ENCODE assay signal across 8 cellular contexts in the genomic region with DNA sequence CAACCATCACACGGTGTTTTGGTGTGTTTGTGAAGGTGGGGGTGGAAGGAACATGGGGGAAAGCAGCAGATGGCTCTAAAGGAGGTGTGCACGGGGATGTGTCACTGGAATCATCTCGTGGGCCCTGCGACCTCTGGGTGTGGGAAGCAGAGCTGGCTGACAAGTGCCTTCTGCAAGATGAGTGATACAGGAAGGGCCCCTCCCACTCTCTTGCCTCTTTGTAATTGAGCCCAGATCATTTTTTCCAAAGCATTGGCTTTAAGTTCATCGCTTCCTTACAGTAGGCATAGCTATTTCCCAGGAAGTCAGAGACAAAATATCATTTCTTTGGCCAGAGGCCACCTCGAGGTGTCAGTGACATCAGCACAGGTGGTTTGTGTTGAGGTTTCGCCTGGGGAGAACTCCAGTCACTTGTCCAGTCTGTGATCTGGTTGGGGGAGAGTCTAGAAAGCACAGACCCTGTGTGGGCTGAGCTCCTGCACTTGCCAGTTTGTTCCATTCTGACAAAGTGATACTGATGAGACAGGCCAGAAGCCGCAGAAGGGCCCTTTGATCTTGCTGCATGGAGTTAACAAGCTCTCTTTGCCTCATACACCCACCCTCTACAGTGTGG. TPM values are rescaled to one million over a fixed set of nuclear protein-coding genes. Genes with fewer than 3 reads are reported as not detected.
DNase-seq lines count a peak whose midpoint lies in the region; ATAC-seq and TF ChIP-seq lines count a peak whose summit lies in the region.
"Had no signal": no experiment of that assay in that cellular context is flagged by ENCODE, and none has a peak within 500 bp of the region (broad histone marks: within the 10 kb centered on the region; RNA-seq: fewer than 3 reads in every experiment).

No MANE protein-coding gene starts in this region.

- peaks cover 43 to 56% of the 10 kb centered on the region in 2 experiments for H3K36me3 ChIP-seq in SK-N-SH (replicated peaks in 1 of 2; ENCODE audit: control insufficient read depth in 1 of 2, insufficient read depth in 2 of 2, low read length in 1 of 2)
- peaks cover 16 to 76% (median 50%) of the 10 kb centered on the region in 3 donors for H3K36me3 ChIP-seq in tibial artery

- H3K9me3 ChIP-seq in SK-N-SH (no peaks in the 10 kb centered on the region), tibial artery (no peaks in the 10 kb centered on the region)

- no peak for TF ChIP-seq RAD21 in SK-N-SH (IDR thresholded peaks at IDR 0.05; ENCODE audit: low read length)

- no peak overlapping the region for H3K4me3 ChIP-seq in SK-N-SH (ENCODE audit: low read depth in 2 of 2, low read length in 1 of 2)
- H3K4me3 ChIP-seq in tibial artery: no peak overlapping the region

- peak overlapping the region; percentile 17; the same call in 1 of the 2 replicates for H3K9ac ChIP-seq in SK-N-SH

- H3K27ac ChIP-seq in SK-N-SH (ENCODE audit: low read depth in 2 of 2, low read length in 1 of 2) (peak overlapping the region in 1 of 2 experiments; percentile 73; a peak in 2 of 4 replicates), tibial artery (no peak overlapping the region)

- POLR2A ChIA-PET in SK-N-SH (lab: Yijun Ruan, JAX): interaction anchor here (0.6 to 0.7 kb wide), 2 partner anchors 9 to 17 kb away, joined by 3 to 4 read pairs; no protein-coding TSS in a partner anchor

- TF ChIP-seq CTCF in SK-N-SH (IDR thresholded peaks at IDR 0.05) (no peak), tibial artery (IDR thresholded peaks at IDR 0.05) (no peak)

- CTCF ChIA-PET in SK-N-SH (lab: Yijun Ruan, JAX): interaction anchor here (0.9 to 2.6 kb wide), 5 partner anchors 16 to 120 kb away, joined by 3 to 13 read pairs (median 3); no protein-coding TSS in a partner anchor

- peak overlapping the region; percentile 77 for H3K4me2 ChIP-seq in SK-N-SH

- WGBS in SK-N-SH (ENCODE audit: low lambda C conversion rate): 48% methylated on average over 8 of the region's 8 CpGs

- DNase-seq in SK-N-SH (no peak), lung microvascular endothelial cell (ENCODE audit: low read depth in 2 of 2) (peak; percentile 39 to 69), NCI-H748 (lab: John Stamatoyannopoulos, UW; ENCODE audit: unreplicated experiment) (no peak), tibial artery (no peak)
- DNase-seq in activated T-helper 9 cell treated with anti-CD3 and anti-CD28 coated beads, Interleukin-2, amount 50 U/mL, for 16 hours (ENCODE audit: low read depth): peak; percentile 58
- peak; percentile 76 for DNase-seq in stimulated activated naive CD8-positive, alpha-beta T cell treated with anti-CD3 and anti-CD28 coated beads, Interleukin-15, Interleukin-2, amounts not matched to agents 100 U/mL and 50 U/mL, for 24 hours
- DNase-seq: effector CD8-positive, alpha-beta T cell had no signal

- peaks cover 38% of the 10 kb centered on the region for H3F3A ChIP-seq in SK-N-SH (replicated peaks; ENCODE audit: insufficient read depth)

- ATAC-seq in stimulated activated naive CD8-positive, alpha-beta T cell treated with anti-CD3 and anti-CD28 coated beads, Interleukin-15, Interleukin-2, amounts not matched to agents 100 U/mL and 50 U/mL, for 24 hours: peak; percentile 97
- no peak for ATAC-seq in HG03439 (IDR thresholded peaks at IDR 0.05; ENCODE audit: unreplicated experiment)

- H4K20me1 ChIP-seq in SK-N-SH (ENCODE audit: insufficient read depth): peaks cover 11% of the 10 kb centered on the region; the same call in 1 of the 2 replicates

- H3K4me1 ChIP-seq in SK-N-SH (ENCODE audit: control insufficient read depth in 1 of 2, insufficient read depth in 2 of 2, low read depth in 1 of 2, low read length in 1 of 2) (peaks cover 2 to 21% of the 10 kb centered on the region in 2 experiments; a peak in 3 of 4 replicates), tibial artery (peaks cover 0 to 16% (median 4%) of the 10 kb centered on the region in 4 donors)

- H3K27me3 ChIP-seq in SK-N-SH (ENCODE audit: insufficient read depth) (no peaks in the 10 kb centered on the region), tibial artery (no peaks in the 10 kb centered on the region)

- intact Hi-C loops in tibial artery (cut with DNase I; ENCODE audit: low total_unique reads): no loop called here

- H3K9me2 ChIP-seq in SK-N-SH: no peaks in the 10 kb centered on the region

- no peaks in the 10 kb centered on the region for H3K79me2 ChIP-seq in SK-N-SH (ENCODE audit: insufficient read depth)

- no peak for TF ChIP-seq EP300 in SK-N-SH (IDR thresholded peaks at IDR 0.05; ENCODE audit: borderline replicate concordance in 1 of 2, low read depth in 1 of 2, low read length in 1 of 2)

- no peak overlapping the region for H2AFZ ChIP-seq in SK-N-SH (ENCODE audit: low read depth)

TF ChIP-seq in SK-N-SH, 30 proteins besides CTCF, POLR2A, EP300 and RAD21:
- TF ChIP-seq NFIC (IDR thresholded peaks at IDR 0.05; ENCODE audit: borderline replicate concordance): peak; percentile 5; the same call in 1 of the 2 replicates
- TF ChIP-seq EZH2phosphoT487 (IDR thresholded peaks at IDR 0.05; ENCODE audit: borderline replicate concordance, low read depth): no peak
- peak; percentile 22; the same call in 1 of the 2 replicates for TF ChIP-seq FOSL2 (IDR thresholded peaks at IDR 0.05; ENCODE audit: borderline replicate concordance, low read depth)
- peak; percentile 25; the same call in 1 of the 2 replicates for TF ChIP-seq PBX3 (IDR thresholded peaks at IDR 0.05)
- no peak for TF ChIP-seq TEAD4 (IDR thresholded peaks at IDR 0.05; ENCODE audit: borderline replicate concordance, insufficient read depth)
- no peak for TF ChIP-seq TAF1 (IDR thresholded peaks at IDR 0.05; ENCODE audit: borderline replicate concordance, low read depth, low read length)
- no peak for TF ChIP-seq NRF1 (IDR thresholded peaks at IDR 0.05; ENCODE audit: low read depth, low read length)
- no peak for TF ChIP-seq IRF3 (IDR thresholded peaks at IDR 0.05; ENCODE audit: low read depth, low read length)
- TF ChIP-seq GABPA (IDR thresholded peaks at IDR 0.05; ENCODE audit: low read depth): no peak
- TF ChIP-seq ZBTB33 (IDR thresholded peaks at IDR 0.05; ENCODE audit: borderline replicate concordance, low read depth): no peak
- TF ChIP-seq, protein P1, sequence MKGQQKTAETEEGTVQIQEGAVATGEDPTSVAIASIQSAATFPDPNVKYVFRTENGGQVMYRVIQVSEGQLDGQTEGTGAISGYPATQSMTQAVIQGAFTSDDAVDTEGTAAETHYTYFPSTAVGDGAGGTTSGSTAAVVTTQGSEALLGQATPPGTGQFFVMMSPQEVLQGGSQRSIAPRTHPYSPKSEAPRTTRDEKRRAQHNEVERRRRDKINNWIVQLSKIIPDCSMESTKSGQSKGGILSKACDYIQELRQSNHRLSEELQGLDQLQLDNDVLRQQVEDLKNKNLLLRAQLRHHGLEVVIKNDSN (IDR thresholded peaks at IDR 0.05; ENCODE audit: borderline replicate concordance, low read depth): no peak
- no peak for TF ChIP-seq SIN3A (IDR thresholded peaks at IDR 0.05; ENCODE audit: borderline replicate concordance, low read depth, low read length)
- TF ChIP-seq TCF12 (IDR thresholded peaks at IDR 0.05): peak; percentile 66

RNA-seq across cellular contexts. Expression of gene SNTB2, which starts 20.6 kb away (rescaled TPM):
- polyA plus RNA-seq in SK-N-SH (2012; rRNA removed): 13.0 and 14.4 TPM in 2 replicates
- polyA plus RNA-seq in SK-N-SH (2012; cell fraction: cytosol; rRNA removed): 10.2 and 11.4 TPM in 2 replicates
- 11.8 and 24.0 TPM in 2 replicates for polyA plus RNA-seq in SK-N-SH (2012; cell fraction: nucleus; rRNA removed)
- 39.0 and 72.0 TPM in 2 replicates for total RNA-seq in lung microvascular endothelial cell

RNA-seq across cellular contexts. Expression of gene UTP4, which starts 33.9 kb away (rescaled TPM):
- polyA plus RNA-seq in SK-N-SH (2012; rRNA removed): 66.5 and 91.7 TPM in 2 replicates
- polyA plus RNA-seq in SK-N-SH (2012; cell fraction: cytosol; rRNA removed): 66.4 and 80.8 TPM in 2 replicates
- polyA plus RNA-seq in SK-N-SH (2012; cell fraction: nucleus; rRNA removed): 47.6 and 88.1 TPM in 2 replicates
- 11.1 and 11.7 TPM in 2 replicates for total RNA-seq in lung microvascular endothelial cell

RNA-seq across cellular contexts. Expression of gene CHTF8, which starts 33.9 kb away (rescaled TPM):
- 83.0 and 96.6 TPM in 2 replicates for polyA plus RNA-seq in SK-N-SH (2012; rRNA removed)
- polyA plus RNA-seq in SK-N-SH (2012; cell fraction: cytosol; rRNA removed): 60.3 and 84.3 TPM in 2 replicates
- 54.0 and 64.1 TPM in 2 replicates for polyA plus RNA-seq in SK-N-SH (2012; cell fraction: nucleus; rRNA removed)
- 60.4 and 62.3 TPM in 2 replicates for total RNA-seq in lung microvascular endothelial cell

Comparison
In these comparisons a context has a peak if more than half of its experiments do, and no peak if none do; other contexts are left out.
1. DNase-seq: peak in activated T-helper 9 cell treated with anti-CD3 and anti-CD28 coated beads, Interleukin-2, amount 50 U/mL, for 16 hours (single experiment), lung microvascular endothelial cell (2 of 2) and stimulated activated naive CD8-positive, alpha-beta T cell treated with anti-CD3 and anti-CD28 coated beads, Interleukin-15, Interleukin-2, amounts not matched to agents 100 U/mL and 50 U/mL, for 24 hours (single experiment); none in SK-N-SH (single experiment), NCI-H748 (single experiment) and tibial artery (0 of 2).